ENCODE assay signal across 1 cellular context in the genomic region with DNA sequence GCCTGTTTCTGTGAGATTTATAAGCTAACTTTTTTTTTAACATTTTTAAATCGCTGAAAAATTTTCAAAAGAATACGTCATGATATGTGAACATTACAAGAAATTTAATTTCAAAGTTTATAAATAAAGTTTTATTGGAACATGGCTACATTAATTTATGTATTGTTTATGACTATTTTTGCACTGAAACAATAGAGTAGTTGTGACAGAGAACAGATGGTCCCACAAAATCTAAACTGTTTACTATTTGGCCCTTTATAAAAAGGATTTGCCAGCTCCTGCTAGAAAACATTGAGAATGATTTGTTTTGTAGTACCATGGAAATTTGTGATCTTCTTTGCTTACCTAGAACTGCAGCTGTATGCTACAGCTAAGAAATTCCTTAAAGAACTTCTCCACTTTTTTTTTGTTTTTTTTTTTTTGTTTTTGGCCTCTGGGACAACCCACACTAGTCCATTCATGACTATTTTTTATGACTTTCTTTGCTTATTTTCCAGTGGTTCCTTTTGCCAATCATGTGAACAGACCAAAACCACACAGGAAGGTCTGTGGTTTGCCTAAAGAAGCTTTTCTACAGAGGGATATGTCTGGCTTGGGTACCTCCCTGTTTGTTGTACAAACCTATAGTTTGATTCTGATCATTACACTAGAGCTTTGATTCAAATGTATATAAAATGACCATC.
TF ChIP-seq lines count a peak whose summit lies in the region.

No MANE protein-coding gene starts in this region.

TF ChIP-seq in GM12878, 131 proteins besides CTCF, POLR2A, EP300 and RAD21 (continued from another document):
- TF ChIP-seq, protein P1, sequence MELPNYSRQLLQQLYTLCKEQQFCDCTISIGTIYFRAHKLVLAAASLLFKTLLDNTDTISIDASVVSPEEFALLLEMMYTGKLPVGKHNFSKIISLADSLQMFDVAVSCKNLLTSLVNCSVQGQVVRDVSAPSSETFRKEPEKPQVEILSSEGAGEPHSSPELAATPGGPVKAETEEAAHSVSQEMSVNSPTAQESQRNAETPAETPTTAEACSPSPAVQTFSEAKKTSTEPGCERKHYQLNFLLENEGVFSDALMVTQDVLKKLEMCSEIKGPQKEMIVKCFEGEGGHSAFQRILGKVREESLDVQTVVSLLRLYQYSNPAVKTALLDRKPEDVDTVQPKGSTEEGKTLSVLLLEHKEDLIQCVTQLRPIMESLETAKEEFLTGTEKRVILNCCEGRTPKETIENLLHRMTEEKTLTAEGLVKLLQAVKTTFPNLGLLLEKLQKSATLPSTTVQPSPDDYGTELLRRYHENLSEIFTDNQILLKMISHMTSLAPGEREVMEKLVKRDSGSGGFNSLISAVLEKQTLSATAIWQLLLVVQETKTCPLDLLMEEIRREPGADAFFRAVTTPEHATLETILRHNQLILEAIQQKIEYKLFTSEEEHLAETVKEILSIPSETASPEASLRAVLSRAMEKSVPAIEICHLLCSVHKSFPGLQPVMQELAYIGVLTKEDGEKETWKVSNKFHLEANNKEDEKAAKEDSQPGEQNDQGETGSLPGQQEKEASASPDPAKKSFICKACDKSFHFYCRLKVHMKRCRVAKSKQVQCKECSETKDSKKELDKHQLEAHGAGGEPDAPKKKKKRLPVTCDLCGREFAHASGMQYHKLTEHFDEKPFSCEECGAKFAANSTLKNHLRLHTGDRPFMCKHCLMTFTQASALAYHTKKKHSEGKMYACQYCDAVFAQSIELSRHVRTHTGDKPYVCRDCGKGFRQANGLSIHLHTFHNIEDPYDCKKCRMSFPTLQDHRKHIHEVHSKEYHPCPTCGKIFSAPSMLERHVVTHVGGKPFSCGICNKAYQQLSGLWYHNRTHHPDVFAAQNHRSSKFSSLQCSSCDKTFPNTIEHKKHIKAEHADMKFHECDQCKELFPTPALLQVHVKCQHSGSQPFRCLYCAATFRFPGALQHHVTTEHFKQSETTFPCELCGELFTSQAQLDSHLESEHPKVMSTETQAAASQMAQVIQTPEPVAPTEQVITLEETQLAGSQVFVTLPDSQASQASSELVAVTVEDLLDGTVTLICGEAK (IDR thresholded peaks at IDR 0.05; ENCODE audit: borderline replicate concordance): peak; percentile 92
- TF ChIP-seq PAX5 (IDR thresholded peaks at IDR 0.05; ENCODE audit: borderline replicate concordance, low read depth, low read length) (no peak), POLR2AphosphoS2 (IDR thresholded peaks at IDR 0.05; ENCODE audit: low read depth, low read length) (no peak), WRNIP1 (IDR thresholded peaks at IDR 0.05; ENCODE audit: borderline replicate concordance, low read depth, low read length) (no peak), YY1 (IDR thresholded peaks at IDR 0.05; ENCODE audit: low read depth, low read length) (no peak), FOS (IDR thresholded peaks at IDR 0.05; ENCODE audit: borderline replicate concordance, extremely low read depth, insufficient read length) (no peak), POLR2AphosphoS5 (IDR thresholded peaks at IDR 0.05; ENCODE audit: low read length) (no peak), CEBPB (IDR thresholded peaks at IDR 0.05; ENCODE audit: borderline replicate concordance in 1 of 2, low read depth in 2 of 2, low read length in 2 of 2) (no peak), ZNF217 (IDR thresholded peaks at IDR 0.05) (no peak), SREBF1 (IDR thresholded peaks at IDR 0.05; ENCODE audit: low read length) (no peak)
- TF ChIP-seq, protein P2, sequence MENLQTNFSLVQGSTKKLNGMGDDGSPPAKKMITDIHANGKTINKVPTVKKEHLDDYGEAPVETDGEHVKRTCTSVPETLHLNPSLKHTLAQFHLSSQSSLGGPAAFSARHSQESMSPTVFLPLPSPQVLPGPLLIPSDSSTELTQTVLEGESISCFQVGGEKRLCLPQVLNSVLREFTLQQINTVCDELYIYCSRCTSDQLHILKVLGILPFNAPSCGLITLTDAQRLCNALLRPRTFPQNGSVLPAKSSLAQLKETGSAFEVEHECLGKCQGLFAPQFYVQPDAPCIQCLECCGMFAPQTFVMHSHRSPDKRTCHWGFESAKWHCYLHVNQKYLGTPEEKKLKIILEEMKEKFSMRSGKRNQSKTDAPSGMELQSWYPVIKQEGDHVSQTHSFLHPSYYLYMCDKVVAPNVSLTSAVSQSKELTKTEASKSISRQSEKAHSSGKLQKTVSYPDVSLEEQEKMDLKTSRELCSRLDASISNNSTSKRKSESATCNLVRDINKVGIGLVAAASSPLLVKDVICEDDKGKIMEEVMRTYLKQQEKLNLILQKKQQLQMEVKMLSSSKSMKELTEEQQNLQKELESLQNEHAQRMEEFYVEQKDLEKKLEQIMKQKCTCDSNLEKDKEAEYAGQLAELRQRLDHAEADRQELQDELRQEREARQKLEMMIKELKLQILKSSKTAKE (IDR thresholded peaks at IDR 0.05; ENCODE audit: low read depth, poor library complexity, severe bottlenecking): no peak
- TF ChIP-seq, protein P3, sequence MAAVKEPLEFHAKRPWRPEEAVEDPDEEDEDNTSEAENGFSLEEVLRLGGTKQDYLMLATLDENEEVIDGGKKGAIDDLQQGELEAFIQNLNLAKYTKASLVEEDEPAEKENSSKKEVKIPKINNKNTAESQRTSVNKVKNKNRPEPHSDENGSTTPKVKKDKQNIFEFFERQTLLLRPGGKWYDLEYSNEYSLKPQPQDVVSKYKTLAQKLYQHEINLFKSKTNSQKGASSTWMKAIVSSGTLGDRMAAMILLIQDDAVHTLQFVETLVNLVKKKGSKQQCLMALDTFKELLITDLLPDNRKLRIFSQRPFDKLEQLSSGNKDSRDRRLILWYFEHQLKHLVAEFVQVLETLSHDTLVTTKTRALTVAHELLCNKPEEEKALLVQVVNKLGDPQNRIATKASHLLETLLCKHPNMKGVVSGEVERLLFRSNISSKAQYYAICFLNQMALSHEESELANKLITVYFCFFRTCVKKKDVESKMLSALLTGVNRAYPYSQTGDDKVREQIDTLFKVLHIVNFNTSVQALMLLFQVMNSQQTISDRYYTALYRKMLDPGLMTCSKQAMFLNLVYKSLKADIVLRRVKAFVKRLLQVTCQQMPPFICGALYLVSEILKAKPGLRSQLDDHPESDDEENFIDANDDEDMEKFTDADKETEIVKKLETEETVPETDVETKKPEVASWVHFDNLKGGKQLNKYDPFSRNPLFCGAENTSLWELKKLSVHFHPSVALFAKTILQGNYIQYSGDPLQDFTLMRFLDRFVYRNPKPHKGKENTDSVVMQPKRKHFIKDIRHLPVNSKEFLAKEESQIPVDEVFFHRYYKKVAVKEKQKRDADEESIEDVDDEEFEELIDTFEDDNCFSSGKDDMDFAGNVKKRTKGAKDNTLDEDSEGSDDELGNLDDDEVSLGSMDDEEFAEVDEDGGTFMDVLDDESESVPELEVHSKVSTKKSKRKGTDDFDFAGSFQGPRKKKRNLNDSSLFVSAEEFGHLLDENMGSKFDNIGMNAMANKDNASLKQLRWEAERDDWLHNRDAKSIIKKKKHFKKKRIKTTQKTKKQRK (IDR thresholded peaks at IDR 0.05; ENCODE audit: low read depth, low read length): no peak
